In genomic region chr2:198615972-198616371, GRCh38 we compare ENCODE assay signal across 15 cellular contexts.
DNase-seq lines count a peak whose midpoint lies in the region; ATAC-seq lines count a peak whose summit lies in the region.
"Had no signal": no experiment of that assay in that cellular context is flagged by ENCODE, and none has a peak within 500 bp of the region (broad histone marks: within the 10 kb centered on the region; RNA-seq: fewer than 3 reads in every experiment).

No MANE protein-coding gene starts in this region.

- no peaks in the 10 kb centered on the region for H3K9me3 ChIP-seq in naive thymus-derived CD4-positive, alpha-beta T cell (ENCODE audit: control insufficient read depth in 2 of 3, low read length in 3 of 3)
- H3K9me3 ChIP-seq: BLaER1, body of pancreas had no signal

- no peak overlapping the region for H3K4me3 Mint-ChIP-seq in naive thymus-derived CD4-positive, alpha-beta T cell
- H3K4me3 Mint-ChIP-seq: nephron; stimulated activated naive CD8-positive, alpha-beta T cell treated with anti-CD3 and anti-CD28 coated beads, Interleukin-15, amount 100 ng/mL, for 72 hours had no signal

- H3K4me3 ChIP-seq in naive thymus-derived CD4-positive, alpha-beta T cell (ENCODE audit: low read length) = no peak overlapping the region
- H3K4me3 ChIP-seq: BLaER1, body of pancreas had no signal

- intact Hi-C loops in head of caudate nucleus (cut with DNase I) = no loop called here
- intact Hi-C loops in naive thymus-derived CD4-positive, alpha-beta T cell (cut with micrococcal nuclease) = no loop called here

- H3K27me3 ChIP-seq in naive thymus-derived CD4-positive, alpha-beta T cell (ENCODE audit: control insufficient read depth in 2 of 2, insufficient read depth in 2 of 2, low read length in 2 of 2) = no peaks in the 10 kb centered on the region
- H3K27me3 ChIP-seq: BLaER1, body of pancreas had no signal

- in situ Hi-C loops in ACHN (cut with HindIII; ENCODE audit: low pct_ligation_motif_present, low pct_unique_long_range_greater_than_20kb, low sequenced_read_pairs) = no loop called here

- ATAC-seq in HG02610 (IDR thresholded peaks at IDR 0.05; ENCODE audit: unreplicated experiment) (peak; percentile 72), HG02798 (IDR thresholded peaks at IDR 0.05; ENCODE audit: poor library complexity, unreplicated experiment) (no peak)
- ATAC-seq in naive thymus-derived CD4-positive, alpha-beta T cell = no peak
- ATAC-seq: body of pancreas; stimulated activated naive CD8-positive, alpha-beta T cell treated with anti-CD3 and anti-CD28 coated beads, Interleukin-15, amount 100 ng/mL, for 72 hours had no signal

- POLR2A ChIA-PET in naive thymus-derived CD4-positive, alpha-beta T cell (lab: Charles Lee) = no interaction called here

- no peaks in the 10 kb centered on the region for H3K36me3 ChIP-seq in naive thymus-derived CD4-positive, alpha-beta T cell (ENCODE audit: control insufficient read depth in 2 of 3, insufficient read depth in 3 of 3, low read length in 3 of 3)
- H3K36me3 ChIP-seq: BLaER1 had no signal

- DNase-seq in ACHN (peak; percentile 80), RPMI7951 (ENCODE audit: low read depth) (peak; percentile 45), left kidney (ENCODE audit: low read depth, low spot score) (peak; percentile 3), head of caudate nucleus (no peak), COR-L47 (lab: John Stamatoyannopoulos, UW) (no peak)
- no peak for DNase-seq in naive thymus-derived CD4-positive, alpha-beta T cell
- DNase-seq: activated CD8-positive, alpha-beta memory T cell treated with anti-CD3 and anti-CD28 coated beads, Interleukin-2, amount 50 U/mL, for 48 hours; body of pancreas; NCI-H2029; stimulated activated CD4-positive, alpha-beta T cell treated with anti-CD3 and anti-CD28 coated beads, Interleukin-2, amount 100 ng/mL, for 48 hours; stimulated activated naive CD8-positive, alpha-beta T cell treated with anti-CD3 and anti-CD28 coated beads, Interleukin-15, amount 100 ng/mL, for 72 hours had no signal

- H3K27ac ChIP-seq in naive thymus-derived CD4-positive, alpha-beta T cell (ENCODE audit: low read depth, low read length) = no peak overlapping the region
- H3K27ac ChIP-seq: BLaER1, body of pancreas had no signal

- CTCF ChIA-PET in naive thymus-derived CD4-positive, alpha-beta T cell (lab: Charles Lee) = no interaction called here

- H3K27me3 Mint-ChIP-seq in naive thymus-derived CD4-positive, alpha-beta T cell = peaks cover 0 to 10% (median 0%) of the 10 kb centered on the region in 5 donors
- H3K27me3 Mint-ChIP-seq: stimulated activated naive CD8-positive, alpha-beta T cell treated with anti-CD3 and anti-CD28 coated beads, Interleukin-15, amount 100 ng/mL, for 72 hours had no signal

- H3K36me3 Mint-ChIP-seq in naive thymus-derived CD4-positive, alpha-beta T cell = no peaks in the 10 kb centered on the region

- no peaks in the 10 kb centered on the region for H3K4me1 ChIP-seq in naive thymus-derived CD4-positive, alpha-beta T cell (ENCODE audit: control insufficient read depth in 2 of 2, insufficient read depth in 2 of 2, low read length in 2 of 2)
- H3K4me1 ChIP-seq: BLaER1, body of pancreas had no signal

- peaks cover 0 to 4% (median 0%) of the 10 kb centered on the region in 11 donors for H3K9me3 Mint-ChIP-seq in naive thymus-derived CD4-positive, alpha-beta T cell
- H3K9me3 Mint-ChIP-seq: nephron; stimulated activated naive CD8-positive, alpha-beta T cell treated with anti-CD3 and anti-CD28 coated beads, Interleukin-15, amount 100 ng/mL, for 72 hours had no signal

- no peak overlapping the region for H3K27ac Mint-ChIP-seq in naive thymus-derived CD4-positive, alpha-beta T cell
- H3K27ac Mint-ChIP-seq: nephron; stimulated activated naive CD8-positive, alpha-beta T cell treated with anti-CD3 and anti-CD28 coated beads, Interleukin-15, amount 100 ng/mL, for 72 hours had no signal

- peaks cover 0 to 3% (median 0%) of the 10 kb centered on the region in 7 donors for H3K4me1 Mint-ChIP-seq in naive thymus-derived CD4-positive, alpha-beta T cell
- H3K4me1 Mint-ChIP-seq: nephron had no signal

Comparison
In these comparisons a context has a peak if more than half of its experiments do, and no peak if none do; other contexts are left out.
1. DNase-seq: peak in ACHN (single experiment), RPMI7951 (single experiment) and left kidney (single experiment); none in head of caudate nucleus (0 of 42), naive thymus-derived CD4-positive, alpha-beta T cell (0 of 9) and COR-L47 (single experiment).